In the genomic region with DNA sequence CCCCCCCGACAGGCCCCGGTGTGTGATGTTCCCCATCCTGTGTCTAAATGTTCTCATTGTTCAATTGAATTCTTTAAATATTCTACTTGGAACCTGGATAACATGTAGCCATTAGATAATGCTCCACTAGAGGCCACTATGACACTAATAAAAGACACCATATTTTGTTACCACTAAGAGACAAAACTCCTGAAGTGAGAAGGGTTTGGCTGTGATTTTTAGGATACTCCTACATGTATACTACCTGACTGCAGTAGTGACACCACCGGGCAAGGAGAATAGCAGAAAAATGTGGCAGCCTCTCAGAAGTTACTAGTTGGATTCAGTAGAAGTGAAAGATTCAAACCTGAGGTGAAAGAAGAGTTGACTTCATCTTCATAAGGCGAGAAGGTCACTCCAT, we compare ENCODE assay signal across 9 cellular contexts. TPM values are rescaled to one million over a fixed set of nuclear protein-coding genes. Genes with fewer than 3 reads are reported as not detected.
DNase-seq lines count a peak whose midpoint lies in the region; ATAC-seq, FAIRE-seq and TF ChIP-seq lines count a peak whose summit lies in the region.
"Had no signal": no experiment of that assay in that cellular context is flagged by ENCODE, and none has a peak within 500 bp of the region (broad histone marks: within the 10 kb centered on the region; RNA-seq: fewer than 3 reads in every experiment).

No MANE protein-coding gene starts in this region.

- no peak overlapping the region for H3K9ac ChIP-seq in OCI-LY1 (ENCODE audit: low read length)
- H3K9ac ChIP-seq in H1 (replicated peaks in 1 of 4; ENCODE audit: extremely low read depth in 1 of 4, low read depth in 3 of 4, low read length in 3 of 4): no peak overlapping the region

- H3F3A ChIP-seq in OCI-LY1 (ENCODE audit: insufficient read depth, low read length): no peaks in the 10 kb centered on the region

- H3K23ac ChIP-seq in H1 (ENCODE audit: insufficient read length): no peak overlapping the region

- no peak overlapping the region for H3K56ac ChIP-seq in H1 (replicated peaks; ENCODE audit: insufficient read length, low read depth, low read length)

- H3K4me1 ChIP-seq in OCI-LY1 (ENCODE audit: insufficient read depth, low read length, severe bottlenecking): no peaks in the 10 kb centered on the region
- H3K4me1 ChIP-seq in H1 (replicated peaks in 1 of 4; ENCODE audit: control insufficient read depth in 3 of 4, insufficient read depth in 4 of 4, low read length in 3 of 4): no peaks in the 10 kb centered on the region

- no peaks in the 10 kb centered on the region for H3K79me2 ChIP-seq in OCI-LY1 (ENCODE audit: insufficient read depth, low read length)
- H3K79me2 ChIP-seq in H1 (ENCODE audit: control insufficient read depth in 1 of 2, insufficient read depth in 2 of 2, low read length in 2 of 2): no peaks in the 10 kb centered on the region

- H4K5ac ChIP-seq in H1 (ENCODE audit: insufficient read length, low read depth, low read length): no peak overlapping the region

- H2AFZ ChIP-seq in OCI-LY1 (ENCODE audit: low read length) (no peak overlapping the region), H1 (ENCODE audit: low read length) (no peak overlapping the region)

- H3K27me3 ChIP-seq in HL-60 (ENCODE audit: insufficient read depth, poor library complexity, severe bottlenecking): no peaks in the 10 kb centered on the region
- H3K27me3 ChIP-seq in OCI-LY1 (ENCODE audit: insufficient read depth, low read length): no peaks in the 10 kb centered on the region
- H3K27me3 ChIP-seq in H1 (replicated peaks in 1 of 4; ENCODE audit: control insufficient read depth in 3 of 4, extremely low read depth in 1 of 4, insufficient read depth in 3 of 4, low read length in 3 of 4): no peaks in the 10 kb centered on the region

- H4K20me1 ChIP-seq in OCI-LY1 (ENCODE audit: insufficient read depth, low read length): no peaks in the 10 kb centered on the region
- no peaks in the 10 kb centered on the region for H4K20me1 ChIP-seq in H1 (replicated peaks in 1 of 2; ENCODE audit: control insufficient read depth in 1 of 2, insufficient read depth in 2 of 2, low read length in 2 of 2)

- H2BK15ac ChIP-seq in H1 (ENCODE audit: low read length): no peak overlapping the region

- TF ChIP-seq CTCF in HL-60 (IDR thresholded peaks at IDR 0.05; ENCODE audit: insufficient read depth, low read length): peak; percentile 9
- peak; percentile 57 for TF ChIP-seq CTCF in OCI-LY1 (IDR thresholded peaks at IDR 0.05; ENCODE audit: low read length)
- TF ChIP-seq CTCF in H1 (IDR thresholded peaks at IDR 0.05; ENCODE audit: control extremely low read depth in 1 of 3, insufficient read depth in 1 of 3, low read depth in 1 of 3, low read length in 3 of 3): peak in 2 of 3 experiments; percentile 26 to 33; a peak in 2 of 4 replicates

- no peak for TF ChIP-seq POLR2A in H1 (IDR thresholded peaks at IDR 0.05; ENCODE audit: control extremely low read depth in 1 of 2, low read depth in 2 of 2, low read length in 2 of 2)

- no peak for FAIRE-seq in H1 (lab: Jason Lieb, UNC)

- H2BK12ac ChIP-seq in H1 (ENCODE audit: low read depth, low read length): no peak overlapping the region

- H3K27ac ChIP-seq in HL-60 (replicated peaks) (no peak overlapping the region), OCI-LY1 (ENCODE audit: low read depth, low read length, poor library complexity, severe bottlenecking) (no peak overlapping the region), H1 (ENCODE audit: low read depth, low read length) (no peak overlapping the region)

- no peak for TF ChIP-seq EP300 in H1 (IDR thresholded peaks at IDR 0.05; ENCODE audit: borderline replicate concordance in 1 of 2, low read depth in 2 of 2, low read length in 2 of 2)

- no peak overlapping the region for H3K14ac ChIP-seq in H1 (ENCODE audit: insufficient read length)

- H4K91ac ChIP-seq in H1 (replicated peaks; ENCODE audit: insufficient read length, low read length): no peak overlapping the region

- H3K4me1 Mint-ChIP-seq in activated CD4-positive, alpha-beta T cell treated with anti-CD3 and anti-CD28 coated beads, Interleukin-2, amount 10 ng/mL, durations not matched to agents 7 days and 5 days: peaks cover 11% of the 10 kb centered on the region

- CTCF ChIA-PET in activated CD4-positive, alpha-beta T cell treated with anti-CD3 and anti-CD28 coated beads, Interleukin-2, amount 10 ng/mL, durations not matched to agents 7 days and 5 days (lab: Charles Lee): interaction anchor here (0.6 to 1.4 kb wide), 3 partner anchors 9 to 162 kb away, joined by 4 to 5 read pairs (median 4); no protein-coding TSS in a partner anchor
- CTCF ChIA-PET in H1 (lab: Charles Lee; ENCODE audit: partially characterized antibody): interaction anchor here (1.0 to 2.3 kb wide), 8 partner anchors 11 to 260 kb away, joined by 3 to 10 read pairs (median 6); partner anchors contain the start of gene F5

- H3K36me3 ChIP-seq in OCI-LY1 (ENCODE audit: insufficient read depth, low read length): no peaks in the 10 kb centered on the region
- H3K36me3 ChIP-seq in H1 (ENCODE audit: control insufficient read depth in 2 of 4, insufficient read depth in 4 of 4, low read length in 3 of 4): no peaks in the 10 kb centered on the region

- no peak overlapping the region for H3K18ac ChIP-seq in H1 (ENCODE audit: extremely low read depth, low read length)

- H4K8ac ChIP-seq in H1 (ENCODE audit: extremely low read depth, insufficient read depth, low read length): no peak overlapping the region

- WGBS in H1 (ENCODE audit: extremely low coverage in 1 of 2, insufficient coverage in 1 of 2, insufficient read length in 1 of 2, insufficient replicate concordance in 2 of 2, low coverage in 1 of 2, low lambda C conversion rate in 2 of 2, missing lambda C conversion rate in 1 of 2), 2 experiments: 39% methylated on average over 4 of the region's 4 CpGs; no CpG with 5 or more reads in 1 of the 2 experiments

- H3K9me3 Mint-ChIP-seq in activated CD4-positive, alpha-beta T cell treated with anti-CD3 and anti-CD28 coated beads, Interleukin-2, amount 10 ng/mL, durations not matched to agents 7 days and 5 days: no peaks in the 10 kb centered on the region
- H3K9me3 Mint-ChIP-seq: activated T-cell treated with anti-CD3 and anti-CD28 coated beads, Interleukin-2, amount 50 U/mL, for 4 hours had no signal

- H3K4ac ChIP-seq in H1 (replicated peaks; ENCODE audit: insufficient read length, low read depth, low read length): no peak overlapping the region

- H3K4me3 ChIP-seq in HL-60 (replicated peaks; ENCODE audit: insufficient read depth, low read length) (no peak overlapping the region), OCI-LY1 (ENCODE audit: low read depth, low read length, poor library complexity, severe bottlenecking) (no peak overlapping the region), H1 (ENCODE audit: extremely low read depth in 1 of 4, insufficient read depth in 2 of 4, low read depth in 3 of 4, low read length in 4 of 4) (no peak overlapping the region)

- H3K27ac Mint-ChIP-seq in activated CD4-positive, alpha-beta T cell treated with anti-CD3 and anti-CD28 coated beads, Interleukin-2, amount 10 ng/mL, durations not matched to agents 7 days and 5 days: no peak overlapping the region

- TF ChIP-seq RAD21 in H1 (IDR thresholded peaks at IDR 0.05 in 1 of 2, conservative IDR thresholded peaks at IDR 0.05 in 1 of 2; ENCODE audit: low read depth in 2 of 2, low read length in 2 of 2): peak; percentile 68 to 75

- no peak overlapping the region for H2BK5ac ChIP-seq in H1 (ENCODE audit: low read depth, low read length)

- peaks cover 9% of the 10 kb centered on the region for H3K36me3 Mint-ChIP-seq in activated CD4-positive, alpha-beta T cell treated with anti-CD3 and anti-CD28 coated beads, Interleukin-2, amount 10 ng/mL, durations not matched to agents 7 days and 5 days (ENCODE audit: low read depth)

- no peaks in the 10 kb centered on the region for H3K23me2 ChIP-seq in H1 (ENCODE audit: low read depth, low read length)

- no peak overlapping the region for H2AK5ac ChIP-seq in H1 (ENCODE audit: low read depth, low read length)

- H3K9me2 ChIP-seq in OCI-LY1 (ENCODE audit: low read depth, low read length): no peaks in the 10 kb centered on the region

- H3K4me2 ChIP-seq in OCI-LY1 (ENCODE audit: low read length) (no peak overlapping the region), H1 (ENCODE audit: insufficient read depth in 1 of 2, low read depth in 2 of 2, low read length in 2 of 2) (no peak overlapping the region)

- H3K9me3 ChIP-seq in OCI-LY1 (ENCODE audit: low read length) (no peaks in the 10 kb centered on the region), H1 (ENCODE audit: insufficient read depth in 2 of 2, low read depth in 1 of 2, low read length in 1 of 2) (no peaks in the 10 kb centered on the region)

- H3K27me3 Mint-ChIP-seq in activated CD4-positive, alpha-beta T cell treated with anti-CD3 and anti-CD28 coated beads, Interleukin-2, amount 10 ng/mL, durations not matched to agents 7 days and 5 days: no peaks in the 10 kb centered on the region

- DNase-seq in activated CD4-positive, alpha-beta T cell treated with anti-CD3 and anti-CD28 coated beads, Interleukin-2, amount 10 ng/mL, durations not matched to agents 7 days and 5 days: peak; percentile 25
- no peak for DNase-seq in activated CD4-positive, alpha-beta T cell treated with anti-CD3 and anti-CD28 coated beads, Interleukin-2, amount 50 U/mL, for 1 hour
- DNase-seq in HL-60 (ENCODE audit: low read depth in 1 of 2, low spot score in 1 of 2) (peak in 1 of 2 experiments; percentile 18), H1 (ENCODE audit: low read depth in 1 of 2, low spot score in 2 of 2) (no peak), myocyte (ENCODE audit: low read depth) (peak; percentile 53)
- no peak for DNase-seq in stimulated activated CD4-positive, alpha-beta T cell treated with anti-CD3 and anti-CD28 coated beads, Interleukin-4, amount 100 ng/mL, for 1 hour
- DNase-seq: activated T-cell treated with anti-CD3 and anti-CD28 coated beads, Interleukin-2, amount 50 U/mL, for 4 hours had no signal

- no peak overlapping the region for H2BK120ac ChIP-seq in H1 (replicated peaks; ENCODE audit: low read depth, low read length)

- H3K4me3 Mint-ChIP-seq in activated CD4-positive, alpha-beta T cell treated with anti-CD3 and anti-CD28 coated beads, Interleukin-2, amount 10 ng/mL, durations not matched to agents 7 days and 5 days: no peak overlapping the region
- H3K4me3 Mint-ChIP-seq: activated T-cell treated with anti-CD3 and anti-CD28 coated beads, Interleukin-2, amount 50 U/mL, for 4 hours had no signal

- no peak for ATAC-seq in HG03108 (IDR thresholded peaks at IDR 0.05; ENCODE audit: unreplicated experiment)

- POLR2A ChIA-PET in activated CD4-positive, alpha-beta T cell treated with anti-CD3 and anti-CD28 coated beads, Interleukin-2, amount 10 ng/mL, durations not matched to agents 7 days and 5 days (lab: Charles Lee): no interaction called here
- POLR2A ChIA-PET in H1 (lab: Charles Lee; ENCODE audit: partially characterized antibody): interaction anchor here (1.3 kb wide), 1 partner anchor 65 kb away, joined by 3 read pairs; the partner anchor contains the start of gene SLC19A2

- H3K79me1 ChIP-seq in H1 (ENCODE audit: low read depth, low read length): no peaks in the 10 kb centered on the region

- no peak overlapping the region for H2BK20ac ChIP-seq in H1 (ENCODE audit: low read length)

RNA-seq across cellular contexts. Expression of gene F5, which starts 36.0 kb away (rescaled TPM):
- total RNA-seq in activated CD4-positive, alpha-beta T cell treated with anti-CD3 and anti-CD28 coated beads, Interleukin-2, amount 10 ng/mL, durations not matched to agents 7 days and 5 days: 10 to 100 TPM; 12.2 to 15.7 TPM
- 0.04 TPM in 1 of 2 replicates, not detected in the other for total RNA-seq in H1 (2021; fragmentation: NEBNext Ultra II Directional; extraction: Animal tissue kit (Norgen Biotek cat#: 25700))
- polyA plus RNA-seq in H1 (2011; rRNA removed): 0.02 and 0.06 TPM in 2 replicates
- 0.01 TPM for polyA plus RNA-seq in H1 (2011; cell fraction: cytosol; rRNA removed)
- polyA plus RNA-seq in H1 (2011; cell fraction: nucleus; rRNA removed): 0.10 TPM
- polyA plus RNA-seq in H1 (2012, experiment 1 of 2): 0.03 to 0.07 TPM (median 0.05 TPM) in 4 replicates
- not detected for polyA plus RNA-seq in H1 (2012, experiment 2 of 2)
- polyA plus RNA-seq in H1 (2013, experiment 1 of 2): 0.24 TPM
- polyA plus RNA-seq in H1 (2013, experiment 2 of 2): 0.11 TPM
- 0.03 and 0.05 TPM in 2 replicates for polyA minus RNA-seq in H1 (2011; rRNA and poly(A)+ RNA removed)
- not detected for polyA minus RNA-seq in H1 (2011; cell fraction: cytosol; rRNA and poly(A)+ RNA removed)
- 0.20 TPM for polyA minus RNA-seq in H1 (2011; cell fraction: nucleus; rRNA and poly(A)+ RNA removed)
- total RNA-seq in myocyte: not detected in 2 replicates
- polyA plus RNA-seq in myocyte (2012): 0.05 TPM

Comparison
In these comparisons a context has a peak if more than half of its experiments do, and no peak if none do; other contexts are left out.
1. DNase-seq: peak in activated CD4-positive, alpha-beta T cell treated with anti-CD3 and anti-CD28 coated beads, Interleukin-2, amount 10 ng/mL, durations not matched to agents 7 days and 5 days (single experiment) and myocyte (single experiment); none in activated CD4-positive, alpha-beta T cell treated with anti-CD3 and anti-CD28 coated beads, Interleukin-2, amount 50 U/mL, for 1 hour (single experiment), H1 (0 of 2) and stimulated activated CD4-positive, alpha-beta T cell treated with anti-CD3 and anti-CD28 coated beads, Interleukin-4, amount 100 ng/mL, for 1 hour (single experiment).
2. RNA of gene F5, which starts 36.0 kb away (total RNA-seq): 12.2 to 15.7 TPM in activated CD4-positive, alpha-beta T cell treated with anti-CD3 and anti-CD28 coated beads, Interleukin-2, amount 10 ng/mL, durations not matched to agents 7 days and 5 days; 0.04 TPM in H1 and not detected in myocyte; every median in the first group is over 10 times any median in the second.
3. Peak in every context shown above with its lines, with median percentiles within 50 percentile points of each other: CTCF ChIP-seq.